ENCODE assay signal across 27 cellular contexts in the genomic region with DNA sequence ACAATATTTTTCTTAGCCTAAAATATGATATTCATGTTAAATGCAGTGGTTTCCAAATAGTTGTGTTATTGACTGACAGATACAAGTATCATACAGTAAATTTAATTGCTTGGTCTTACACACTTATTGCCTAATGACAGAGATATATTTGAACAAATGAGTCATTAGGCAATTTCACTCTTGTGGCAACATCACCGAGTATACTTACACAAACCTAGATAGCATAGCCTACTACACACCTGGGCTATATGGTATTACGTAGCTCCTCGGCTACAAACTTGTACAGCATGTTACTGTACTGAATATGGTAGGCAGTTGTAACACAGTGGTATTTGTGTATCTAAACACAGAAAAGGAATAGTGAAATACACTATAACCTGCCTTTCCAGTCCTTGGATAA.
"Had no signal": no experiment of that assay in that cellular context is flagged by ENCODE, and none has a peak within 500 bp of the region (broad histone marks: within the 10 kb centered on the region; RNA-seq: fewer than 3 reads in every experiment).

No MANE protein-coding gene starts in this region.

- H3K27ac ChIP-seq: ascending aorta, SJCRH30, SK-N-MC had no signal

- H3K36me3 Mint-ChIP-seq: activated naive CD8-positive, alpha-beta T cell treated with anti-CD3 and anti-CD28 coated beads, Interleukin-2, amount 10 ng/mL, durations not matched to agents 7 days and 5 days had no signal

- H3K4me1 Mint-ChIP-seq: activated CD4-positive, alpha-beta T cell treated with anti-CD3 and anti-CD28 coated beads, Interleukin-2, amount 10 ng/mL, durations not matched to agents 24 days and 14 days; activated naive CD4-positive, alpha-beta T cell treated with anti-CD3 and anti-CD28 coated beads, Interleukin-2, amount 50 U/mL, for 24 hours; activated naive CD8-positive, alpha-beta T cell treated with anti-CD3 and anti-CD28 coated beads, Interleukin-2, amount 10 ng/mL, durations not matched to agents 7 days and 5 days had no signal

- H3K36me3 ChIP-seq: ascending aorta, MG63, SJCRH30 had no signal

- H3K4me1 ChIP-seq: SJCRH30 had no signal

- H3K9me3 Mint-ChIP-seq: activated CD4-positive, alpha-beta T cell treated with anti-CD3 and anti-CD28 coated beads, Interleukin-2, amount 10 ng/mL, durations not matched to agents 24 days and 14 days; activated naive CD4-positive, alpha-beta T cell treated with anti-CD3 and anti-CD28 coated beads, Interleukin-2, amount 50 U/mL, for 24 hours; activated naive CD8-positive, alpha-beta T cell treated with anti-CD3 and anti-CD28 coated beads, Interleukin-2, amount 10 ng/mL, durations not matched to agents 7 days and 5 days; activated T-cell treated with anti-CD3 and anti-CD28 coated beads, Interleukin-2, amount 50 U/mL, for 24 hours; activated T-helper 2 cell treated with anti-CD3 and anti-CD28 coated beads, Interferon-gamma antibody, Interleukin-2, Interleukin-4, amounts not matched to agents 10 μg/mL and 5 μg/mL and 100 μg/mL, durations not matched to agents 14 hours and 24 hours and 36 hours; T-helper 1 cell treated with Interleukin-12 subunit alpha and Interleukin-12 subunit beta and Interleukin-4 antibody, amounts not matched to agents 30 μg/mL and 1 μg/mL, for 36 hours; T-helper 2 cell treated with Interferon-gamma antibody and Interleukin-4, amounts not matched to agents 5 μg/mL and 100 μg/mL, for 36 hours had no signal

- H3K27me3 ChIP-seq: ascending aorta, MG63, SJCRH30 had no signal

- H3K4me3 ChIP-seq: ascending aorta, MG63, SJCRH30, SK-N-MC had no signal

- DNase-seq: activated CD4-positive, alpha-beta T cell treated with anti-CD3 and anti-CD28 coated beads, Interleukin-2, amount 10 ng/mL, durations not matched to agents 24 days and 14 days; activated CD4-positive, alpha-beta T cell treated with anti-CD3 and anti-CD28 coated beads, Interleukin-2, amount 50 U/mL, for 4 hours; activated CD8-positive, alpha-beta T cell treated with anti-CD3 and anti-CD28 coated beads, Interleukin-2, amount 10 ng/mL, durations not matched to agents 7 days and 5 days; activated gamma-delta T cell; activated naive CD4-positive, alpha-beta T cell treated with Interleukin-2 at 50 U/mL for 16 hours; activated naive CD8-positive, alpha-beta T cell treated with anti-CD3 and anti-CD28 coated beads, Interleukin-2, amount 10 ng/mL, durations not matched to agents 7 days and 5 days; activated T-cell treated with anti-CD3 and anti-CD28 coated beads, Interleukin-2, amount 50 U/mL, for 24 hours; amygdala; Karpas-422; KBM-7; MG63; NCI-H1105; NCI-H1417 treated with DMSO at 0.1 percent for 48 hours; NCI-H187 treated with DMSO at 0.1 percent for 48 hours; NCI-H2081; NCI-H2171 treated with DMSO at 0.1 percent for 48 hours; NCI-H2227 treated with DMSO at 0.1 percent for 48 hours; NCI-H446 treated with DMSO at 0.1 percent for 48 hours; NCI-H524; SHP77; SJCRH30 had no signal

- ATAC-seq: activated CD8-positive, alpha-beta T cell treated with anti-CD3 and anti-CD28 coated beads, Interleukin-2, amount 10 ng/mL, durations not matched to agents 7 days and 5 days had no signal

- H3K27me3 Mint-ChIP-seq: activated CD4-positive, alpha-beta T cell treated with anti-CD3 and anti-CD28 coated beads, Interleukin-2, amount 10 ng/mL, durations not matched to agents 24 days and 14 days; activated naive CD4-positive, alpha-beta T cell treated with anti-CD3 and anti-CD28 coated beads, Interleukin-2, amount 50 U/mL, for 24 hours; activated naive CD8-positive, alpha-beta T cell treated with anti-CD3 and anti-CD28 coated beads, Interleukin-2, amount 10 ng/mL, durations not matched to agents 7 days and 5 days; activated T-cell treated with anti-CD3 and anti-CD28 coated beads, Interleukin-2, amount 50 U/mL, for 24 hours had no signal

- H3K9me3 ChIP-seq: ascending aorta, MG63, SJCRH30 had no signal

- H3K4me3 Mint-ChIP-seq: activated CD4-positive, alpha-beta T cell treated with anti-CD3 and anti-CD28 coated beads, Interleukin-2, amount 10 ng/mL, durations not matched to agents 24 days and 14 days; activated CD8-positive, alpha-beta T cell treated with anti-CD3 and anti-CD28 coated beads, Interleukin-2, amount 10 ng/mL, durations not matched to agents 7 days and 5 days; activated naive CD4-positive, alpha-beta T cell treated with anti-CD3 and anti-CD28 coated beads, Interleukin-2, amount 50 U/mL, for 24 hours; activated naive CD8-positive, alpha-beta T cell treated with anti-CD3 and anti-CD28 coated beads, Interleukin-2, amount 10 ng/mL, durations not matched to agents 7 days and 5 days; activated T-cell treated with anti-CD3 and anti-CD28 coated beads, Interleukin-2, amount 50 U/mL, for 24 hours; T-helper 1 cell treated with Interleukin-12 subunit alpha and Interleukin-12 subunit beta and Interleukin-4 antibody, amounts not matched to agents 30 μg/mL and 1 μg/mL, for 36 hours; T-helper 2 cell treated with Interferon-gamma antibody and Interleukin-4, amounts not matched to agents 5 μg/mL and 100 μg/mL, for 36 hours had no signal

- H3K27ac Mint-ChIP-seq: activated CD4-positive, alpha-beta T cell treated with anti-CD3 and anti-CD28 coated beads, Interleukin-2, amount 10 ng/mL, durations not matched to agents 24 days and 14 days; activated CD8-positive, alpha-beta T cell treated with anti-CD3 and anti-CD28 coated beads, Interleukin-2, amount 10 ng/mL, durations not matched to agents 7 days and 5 days; activated naive CD4-positive, alpha-beta T cell treated with anti-CD3 and anti-CD28 coated beads, Interleukin-2, amount 50 U/mL, for 24 hours; activated naive CD8-positive, alpha-beta T cell treated with anti-CD3 and anti-CD28 coated beads, Interleukin-2, amount 10 ng/mL, durations not matched to agents 7 days and 5 days; activated T-cell treated with anti-CD3 and anti-CD28 coated beads, Interleukin-2, amount 50 U/mL, for 24 hours; activated T-helper 2 cell treated with anti-CD3 and anti-CD28 coated beads, Interferon-gamma antibody, Interleukin-2, Interleukin-4, amounts not matched to agents 10 μg/mL and 5 μg/mL and 100 μg/mL, durations not matched to agents 14 hours and 24 hours and 36 hours; T-helper 1 cell treated with Interleukin-12 subunit alpha and Interleukin-12 subunit beta and Interleukin-4 antibody, amounts not matched to agents 30 μg/mL and 1 μg/mL, for 36 hours; T-helper 2 cell treated with Interferon-gamma antibody and Interleukin-4, amounts not matched to agents 5 μg/mL and 100 μg/mL, for 36 hours had no signal
